In genomic region chrX:10620121-10620699, GRCh38 we compare ENCODE assay signal across 8 cellular contexts. TPM values are rescaled to one million over a fixed set of nuclear protein-coding genes. Genes with fewer than 3 reads are reported as not detected.
DNase-seq lines count a peak whose midpoint lies in the region; ATAC-seq and TF ChIP-seq lines count a peak whose summit lies in the region.

Gene MID1, minus strand, starts transcription at chrX:10620585. Its CDS starts 53,038 bp downstream, at chrX:10567547.

- H3K9me3 ChIP-seq in psoas muscle: no peaks in the 10 kb centered on the region

- WGBS in psoas muscle, 3 donors: 0 to 20% (median 1%) methylated on average over 40 to 46 of the region's 46 CpGs

- no peak within 1 kb of the TSS for H3K27ac ChIP-seq in psoas muscle

- ATAC-seq in GM21526 (IDR thresholded peaks at IDR 0.05; ENCODE audit: low FRiP score, unreplicated experiment) (peak; percentile 44), psoas muscle (peak; percentile 40 to 78 (median 55)), HG03196 (IDR thresholded peaks at IDR 0.05; ENCODE audit: unreplicated experiment) (no peak), GM21786 (IDR thresholded peaks at IDR 0.05; ENCODE audit: unreplicated experiment) (no peak)

- H3K4me1 ChIP-seq in psoas muscle: no peaks in the 10 kb centered on the region

- H3K4me3 ChIP-seq in astrocyte of the spinal cord (ENCODE audit: low read depth, low read length) (peak within 1 kb of the TSS; percentile 71), psoas muscle (peak within 1 kb of the TSS; percentile 65)

- no peak for TF ChIP-seq CTCF in astrocyte of the spinal cord (IDR thresholded peaks at IDR 0.05; ENCODE audit: low read depth, low read length)
- TF ChIP-seq CTCF in psoas muscle (IDR thresholded peaks at IDR 0.05): no peak

- in situ Hi-C loops in astrocyte of the spinal cord (cut with HindIII; ENCODE audit: low sequenced_read_pairs): no loop called here

- intact Hi-C loops in psoas muscle (cut with DNase I): no loop called here

- peaks cover 0 to 58% (median 0%) of the 10 kb centered on the region in 3 donors for H3K27me3 ChIP-seq in psoas muscle (ENCODE audit: insufficient read depth in 3 of 3, low read length in 2 of 3)

- H3K36me3 ChIP-seq in psoas muscle (ENCODE audit: insufficient read depth in 1 of 2, low read depth in 1 of 2): no peaks in the 10 kb centered on the region

- DNase-seq in AG08396 (ENCODE audit: low spot score) (peak; percentile 68), NCI-H345 treated with DMSO at 0.1 percent for 48 hours (lab: John Stamatoyannopoulos, UW; ENCODE audit: unreplicated experiment) (peak; percentile 63), astrocyte of the spinal cord (ENCODE audit: low read depth, low spot score) (peak; percentile 86), hippocampal formation (lab: John Stamatoyannopoulos, UW) (peak; percentile 26 to 47), psoas muscle (peak; percentile 51 to 66)

RNA-seq across cellular contexts. Expression of gene MID1, which starts in this region (rescaled TPM):
- total RNA-seq in psoas muscle: 1 to 10 TPM in 3 of 4 donors, under 1 TPM in 1; 0.90 to 1.6 (median 1.4) TPM
- polyA plus RNA-seq in psoas muscle: under 1 TPM; 0.28 to 0.61 (median 0.39) TPM

Comparison
In these comparisons a context has a peak if more than half of its experiments do, and no peak if none do; other contexts are left out.
1. ATAC-seq: peak in GM21526 (single experiment) and psoas muscle (4 of 4); none in HG03196 (single experiment) and GM21786 (single experiment).
2. Peak in every context shown above with its lines, with median percentiles within 50 percentile points of each other: DNase-seq.